8 cellular contexts compared by ENCODE assay signal in genomic region chr11:61973603-61974162, GRCh38. TPM values are rescaled to one million over a fixed set of nuclear protein-coding genes. Genes with fewer than 3 reads are reported as not detected.
DNase-seq lines count a peak whose midpoint lies in the region; ATAC-seq, FAIRE-seq and TF ChIP-seq lines count a peak whose summit lies in the region.
"Had no signal": no experiment of that assay in that cellular context is flagged by ENCODE, and none has a peak within 500 bp of the region (broad histone marks: within the 10 kb centered on the region; RNA-seq: fewer than 3 reads in every experiment).

No MANE protein-coding gene starts in this region.

- no peaks in the 10 kb centered on the region for H3K36me3 Mint-ChIP-seq in HFFc6 (ENCODE audit: low read depth)

- TF ChIP-seq CTCF in HFFc6 (IDR thresholded peaks at IDR 0.05) (no peak), left lung (IDR thresholded peaks at IDR 0.05) (no peak)

- intact Hi-C loops in left lung (cut with DNase I), result no loop called here

- H3K9me3 Mint-ChIP-seq in HFFc6, result no peaks in the 10 kb centered on the region

- FAIRE-seq in GM12891 (lab: Jason Lieb, UNC), result no peak

- H3K27me3 ChIP-seq in adipocyte (replicated peaks; ENCODE audit: control insufficient read depth, insufficient read depth, low read length) (no peaks in the 10 kb centered on the region), left lung (no peaks in the 10 kb centered on the region), stomach smooth muscle (ENCODE audit: control insufficient read depth in 1 of 2, insufficient read depth in 2 of 2, low read length in 2 of 2) (no peaks in the 10 kb centered on the region)

- no peak overlapping the region for H3K4me3 Mint-ChIP-seq in HFFc6

- H3K27ac Mint-ChIP-seq in HFFc6, result peak overlapping the region; percentile 97

- ATAC-seq in left lung, result no peak

- H3K4me3 ChIP-seq in adipocyte (ENCODE audit: low read length), result peak overlapping the region; percentile 55
- H3K4me3 ChIP-seq in left lung, result no peak overlapping the region
- peak overlapping the region in 1 of 2 donors; percentile 8 for H3K4me3 ChIP-seq in stomach smooth muscle (ENCODE audit: low read length in 2 of 2)

- H3K27me3 Mint-ChIP-seq in HFFc6 (ENCODE audit: insufficient read depth), result peaks cover 2% of the 10 kb centered on the region

- H3K9me3 ChIP-seq in adipocyte (ENCODE audit: control insufficient read depth, low read length), result no peaks in the 10 kb centered on the region
- H3K9me3 ChIP-seq in left lung, result no peaks in the 10 kb centered on the region
- no peaks in the 10 kb centered on the region for H3K9me3 ChIP-seq in stomach smooth muscle (ENCODE audit: control insufficient read depth in 2 of 2, low read length in 2 of 2)

- H3K36me3 ChIP-seq in adipocyte (ENCODE audit: control insufficient read depth, insufficient read depth, low read length, severe bottlenecking) (no peaks in the 10 kb centered on the region), left lung (no peaks in the 10 kb centered on the region), stomach smooth muscle (ENCODE audit: control insufficient read depth in 2 of 2, insufficient read depth in 2 of 2, low read length in 2 of 2) (no peaks in the 10 kb centered on the region)

- H3K27ac ChIP-seq in left lung, result peak overlapping the region; percentile 94 to 98
- peak overlapping the region; percentile 96 for H3K27ac ChIP-seq in stomach smooth muscle (ENCODE audit: low read length)

- DNase-seq in HFFc6 (no peak), adipocyte (ENCODE audit: low read depth) (peak; percentile 31), left lung (peak in 1 of 2 donors; percentile 40), hippocampal formation (lab: John Stamatoyannopoulos, UW) (no peak), GM12891 (ENCODE audit: insufficient read length, low spot score) (no peak), SW 1271 (lab: John Stamatoyannopoulos, UW) (no peak)
- DNase-seq: NCI-H1694 had no signal

- peaks cover 58% of the 10 kb centered on the region for H3K4me1 Mint-ChIP-seq in HFFc6 (ENCODE audit: low read depth)

- TF ChIP-seq POLR2A in GM12891 (IDR thresholded peaks at IDR 0.05; ENCODE audit: low read depth, low read length), result no peak

- peaks cover 62% of the 10 kb centered on the region for H3K4me1 ChIP-seq in adipocyte (ENCODE audit: control insufficient read depth, insufficient read depth, low read length)
- peaks cover 61 to 93% of the 10 kb centered on the region in 2 donors for H3K4me1 ChIP-seq in left lung
- H3K4me1 ChIP-seq in stomach smooth muscle (ENCODE audit: control insufficient read depth, insufficient read depth, low read length), result peaks cover 36% of the 10 kb centered on the region

- H3K9ac ChIP-seq in adipocyte (ENCODE audit: low read length) (peak overlapping the region; percentile 88), stomach smooth muscle (ENCODE audit: low read length in 2 of 2) (peak overlapping the region in 1 of 2 donors; percentile 5)

TF ChIP-seq in GM12891, 5 proteins besides CTCF, POLR2A, EP300 and RAD21:
- TF ChIP-seq POU2F2 (IDR thresholded peaks at IDR 0.05; ENCODE audit: low read depth, low read length) (no peak), TAF1 (IDR thresholded peaks at IDR 0.05; ENCODE audit: low read depth, low read length) (no peak), POLR2AphosphoS5 (IDR thresholded peaks at IDR 0.05; ENCODE audit: low read depth, low read length) (no peak), SPI1 (IDR thresholded peaks at IDR 0.05; ENCODE audit: low read depth, low read length) (no peak), PAX5 (IDR thresholded peaks at IDR 0.05; ENCODE audit: insufficient read depth, low read length, severe bottlenecking) (no peak)

RNA-seq across cellular contexts. Expression of gene FTH1, which starts 6.2 kb away (rescaled TPM):
- total RNA-seq in HFFc6 (2021; fragmentation: NEBNext Ultra II Directional; extraction: Animal tissue kit (Norgen Biotek cat#: 25700)), result 1,000 to 10,000 TPM; 2,192 to 2,832 (median 2,637) TPM
- 1,000 to 10,000 TPM; 3,536 to 5,494 TPM for total RNA-seq in left lung
- 1,402 TPM for polyA plus RNA-seq in GM12891 (2012; ENCODE audit: low read depth, missing spikeins)

RNA-seq across cellular contexts. Expression of gene BEST1, which starts 23.5 kb away (rescaled TPM):
- 1 to 10 TPM in 5 of 6 experiments, under 1 TPM in 1; 0.92 to 2.0 (median 1.9) TPM for total RNA-seq in HFFc6 (2021; fragmentation: NEBNext Ultra II Directional; extraction: Animal tissue kit (Norgen Biotek cat#: 25700))
- total RNA-seq in left lung, result 10 to 100 TPM in 1 of 2 donors, 1 to 10 TPM in 1; 3.8 to 14.6 TPM
- polyA plus RNA-seq in GM12891 (2012; ENCODE audit: low read depth, missing spikeins), result 1.4 TPM

RNA-seq across cellular contexts. Expression of gene RAB3IL1, which starts 56.3 kb away (rescaled TPM):
- total RNA-seq in HFFc6 (2021; fragmentation: NEBNext Ultra II Directional; extraction: Animal tissue kit (Norgen Biotek cat#: 25700)), result 1 to 10 TPM; 5.3 to 8.8 (median 7.9) TPM
- 10 to 100 TPM; 10.8 to 13.3 TPM for total RNA-seq in left lung
- polyA plus RNA-seq in GM12891 (2012; ENCODE audit: low read depth, missing spikeins), result 0.12 TPM
